In genomic region chr6:10589429-10589727, GRCh38 we compare ENCODE assay signal across 2 cellular contexts.
TF ChIP-seq lines count a peak whose summit lies in the region.

No MANE protein-coding gene starts in this region.

TF ChIP-seq in IMR-90, 13 proteins besides CTCF, POLR2A, EP300 and RAD21:
- TF ChIP-seq MAFK (IDR thresholded peaks at IDR 0.05; ENCODE audit: low read depth, low read length) (no peak), RCOR1 (IDR thresholded peaks at IDR 0.05; ENCODE audit: insufficient replicate concordance, low read length) (no peak), NFE2L2 (IDR thresholded peaks at IDR 0.05; ENCODE audit: low read depth, low read length) (no peak)

TF ChIP-seq in H1, 55 proteins besides CTCF, POLR2A, EP300 and RAD21:
- no peak for TF ChIP-seq MAX (IDR thresholded peaks at IDR 0.05)
- TF ChIP-seq GABPA (IDR thresholded peaks at IDR 0.05; ENCODE audit: borderline replicate concordance, insufficient read depth, low read length) = no peak
- no peak for TF ChIP-seq HDAC6 (IDR thresholded peaks at IDR 0.05; ENCODE audit: low read depth, low read length)
- TF ChIP-seq SRF (IDR thresholded peaks at IDR 0.05; ENCODE audit: low read depth, low read length) = no peak
- no peak for TF ChIP-seq TBP (IDR thresholded peaks at IDR 0.05; ENCODE audit: low read depth, low read length)
- TF ChIP-seq PHF8 (conservative IDR thresholded peaks at IDR 0.05; ENCODE audit: low read depth, low read length) = no peak
- no peak for TF ChIP-seq E2F6 (IDR thresholded peaks at IDR 0.05)
